In the genomic region with DNA sequence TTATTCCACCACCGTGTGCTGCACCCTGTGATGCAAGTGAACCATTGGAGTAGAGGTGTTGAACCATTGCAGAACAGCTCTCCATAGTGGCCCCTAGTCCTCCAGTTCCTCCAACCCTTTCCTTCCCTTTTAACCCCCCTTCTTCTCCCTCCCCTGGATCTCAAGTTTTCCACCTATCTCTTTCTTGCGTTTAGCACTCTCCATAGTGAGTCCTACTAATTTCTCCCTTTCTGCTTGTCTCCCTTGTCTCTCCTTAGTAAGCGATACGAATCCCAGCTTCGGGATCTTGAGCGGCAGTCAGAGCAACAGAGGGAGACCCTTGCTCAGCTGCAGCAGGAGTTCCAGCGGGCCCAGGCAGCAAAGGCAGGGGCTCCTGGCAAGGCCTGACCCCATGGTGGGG, we compare ENCODE assay signal across 8 cellular contexts. TPM values are rescaled to one million over a fixed set of nuclear protein-coding genes. Genes with fewer than 3 reads are reported as not detected.
DNase-seq lines count a peak whose midpoint lies in the region; ATAC-seq and TF ChIP-seq lines count a peak whose summit lies in the region.

No MANE protein-coding gene starts in this region.

- no peak for DNase-seq in CD4-positive, alpha-beta T cell
- DNase-seq in MM.1S = no peak
- no peak for DNase-seq in nephron progenitor cell
- DNase-seq in omental fat pad (ENCODE audit: low spot score) = no peak
- DNase-seq in head of caudate nucleus = no peak
- DNase-seq in medulla oblongata (ENCODE audit: extremely low spot score) = no peak
- DNase-seq in GF-D8 (lab: John Stamatoyannopoulos, UW) = no peak

- peak overlapping the region; percentile 91; the same call in 1 of the 2 replicates for H3K9ac ChIP-seq in MM.1S (ENCODE audit: low read length)

- no peak overlapping the region for H2AFZ ChIP-seq in MM.1S (ENCODE audit: low read length)

- TF ChIP-seq CTCF in CD4-positive, alpha-beta T cell (IDR thresholded peaks at IDR 0.05) = no peak
- TF ChIP-seq CTCF in MM.1S (IDR thresholded peaks at IDR 0.05; ENCODE audit: low read length) (no peak), nephron progenitor cell (IDR thresholded peaks at IDR 0.05) (no peak), omental fat pad (IDR thresholded peaks at IDR 0.05) (no peak)

- H3K27ac Mint-ChIP-seq in CD4-positive, alpha-beta T cell = peak overlapping the region; percentile 83
- H3K27ac Mint-ChIP-seq in dendritic cell treated with granulocyte-macrophage colony-stimulating factor and Interleukin-4, amounts not matched to agents 40 ng/mL and 50 ng/mL, for 4 days = peak overlapping the region; percentile 86
- H3K27ac Mint-ChIP-seq in nephron progenitor cell = no peak overlapping the region

- H3K79me2 ChIP-seq in MM.1S (ENCODE audit: low read length) = peaks cover 52% of the 10 kb centered on the region

- no peak overlapping the region for H3K27ac ChIP-seq in CD4-positive, alpha-beta T cell (ENCODE audit: low read depth, low read length)
- no peak overlapping the region for H3K27ac ChIP-seq in MM.1S (ENCODE audit: low read length)

- peaks cover 81% of the 10 kb centered on the region for H3K36me3 Mint-ChIP-seq in CD4-positive, alpha-beta T cell (ENCODE audit: low read depth)
- H3K36me3 Mint-ChIP-seq in dendritic cell treated with granulocyte-macrophage colony-stimulating factor and Interleukin-4, amounts not matched to agents 40 ng/mL and 50 ng/mL, for 4 days (ENCODE audit: low read depth) = peaks cover 95% of the 10 kb centered on the region
- peaks cover 30% of the 10 kb centered on the region for H3K36me3 Mint-ChIP-seq in nephron progenitor cell (ENCODE audit: low read depth)

- peak overlapping the region; percentile 86 for H3K4me3 Mint-ChIP-seq in CD4-positive, alpha-beta T cell
- peak overlapping the region; percentile 92 for H3K4me3 Mint-ChIP-seq in dendritic cell treated with granulocyte-macrophage colony-stimulating factor and Interleukin-4, amounts not matched to agents 40 ng/mL and 50 ng/mL, for 4 days
- peak overlapping the region; percentile 98 for H3K4me3 Mint-ChIP-seq in nephron progenitor cell

- H3K4me2 ChIP-seq in MM.1S (ENCODE audit: low read depth, low read length) = peak overlapping the region; percentile 89

- H3K9me3 Mint-ChIP-seq in CD4-positive, alpha-beta T cell = no peaks in the 10 kb centered on the region
- no peaks in the 10 kb centered on the region for H3K9me3 Mint-ChIP-seq in dendritic cell treated with granulocyte-macrophage colony-stimulating factor and Interleukin-4, amounts not matched to agents 40 ng/mL and 50 ng/mL, for 4 days
- H3K9me3 Mint-ChIP-seq in nephron progenitor cell = no peaks in the 10 kb centered on the region

- 0 out of 2 replicates have a peak, but pooled peaks cover 6% of the 10 kb centered on the region for H3K36me3 ChIP-seq in MM.1S (replicated peaks; ENCODE audit: insufficient read depth, low read length)

- CTCF ChIA-PET in CD4-positive, alpha-beta T cell (lab: Charles Lee) = interaction anchor here (2.1 kb wide), 1 partner anchor 19 kb away, joined by 8 read pairs; the partner anchor contains the start of genes RPS18 and VPS52

- no peaks in the 10 kb centered on the region for H3K9me2 ChIP-seq in MM.1S (replicated peaks; ENCODE audit: insufficient read depth, low read length)

- H3K9me3 ChIP-seq in CD4-positive, alpha-beta T cell (ENCODE audit: control insufficient read depth, low read length) = no peaks in the 10 kb centered on the region
- H3K9me3 ChIP-seq in MM.1S (replicated peaks; ENCODE audit: insufficient read depth, low read length) = no peaks in the 10 kb centered on the region

- H4K20me1 ChIP-seq in MM.1S (ENCODE audit: insufficient read depth, low read length) = no peaks in the 10 kb centered on the region

- intact Hi-C loops in CD4-positive, alpha-beta T cell (cut with DNase I, micrococcal nuclease) = loop anchor here in 1 of 2 experiments (10.0 kb wide), 1 partner anchor 1426 kb away; the partner anchor contains the start of gene NEU1
- intact Hi-C loops in dendritic cell treated with granulocyte-macrophage colony-stimulating factor and Interleukin-4, amounts not matched to agents 40 ng/mL and 50 ng/mL, for 4 days (cut with micrococcal nuclease) = no loop called here
- intact Hi-C loops in head of caudate nucleus (cut with DNase I) = loop anchor here (10.0 kb wide), 1 partner anchor 124 kb away; the partner anchor contains the start of genes CUTA and PHF1

- H3K4me1 ChIP-seq in MM.1S (ENCODE audit: low read length) = peaks cover 20% of the 10 kb centered on the region; the same call in 1 of the 2 replicates

- H3K4me1 Mint-ChIP-seq in CD4-positive, alpha-beta T cell (ENCODE audit: low read depth) = peaks cover 45% of the 10 kb centered on the region
- H3K4me1 Mint-ChIP-seq in dendritic cell treated with granulocyte-macrophage colony-stimulating factor and Interleukin-4, amounts not matched to agents 40 ng/mL and 50 ng/mL, for 4 days (ENCODE audit: low read depth) = peaks cover 66% of the 10 kb centered on the region
- peaks cover 49% of the 10 kb centered on the region for H3K4me1 Mint-ChIP-seq in nephron progenitor cell

- H3F3A ChIP-seq in MM.1S (ENCODE audit: insufficient read depth, low read length) = no peaks in the 10 kb centered on the region; the same call in 1 of the 2 replicates

- H3K27me3 ChIP-seq in CD4-positive, alpha-beta T cell (ENCODE audit: control insufficient read depth, insufficient read depth, low read length) = no peaks in the 10 kb centered on the region
- no peaks in the 10 kb centered on the region for H3K27me3 ChIP-seq in MM.1S (replicated peaks; ENCODE audit: insufficient read depth, low read length)

- H3K4me3 ChIP-seq in MM.1S (ENCODE audit: low read length) = peak overlapping the region; percentile 99

- POLR2A ChIA-PET in CD4-positive, alpha-beta T cell (lab: Charles Lee) = interaction anchor here (1.0 to 5.0 kb wide), 8 partner anchors 8 to 164 kb away, joined by 3 to 105 read pairs (median 13); partner anchors contain the start of genes CUTA, RGL2, RPS18 and TAPBP

- no peak for ATAC-seq in CD4-positive, alpha-beta T cell (ENCODE audit: poor library complexity)
- no peak for ATAC-seq in omental fat pad (ENCODE audit: low FRiP score)

- no peaks in the 10 kb centered on the region for H3K27me3 Mint-ChIP-seq in CD4-positive, alpha-beta T cell
- H3K27me3 Mint-ChIP-seq in dendritic cell treated with granulocyte-macrophage colony-stimulating factor and Interleukin-4, amounts not matched to agents 40 ng/mL and 50 ng/mL, for 4 days = no peaks in the 10 kb centered on the region
- peaks cover 2% of the 10 kb centered on the region for H3K27me3 Mint-ChIP-seq in nephron progenitor cell (ENCODE audit: low read depth, poor library complexity)

RNA-seq across cellular contexts. Expression of gene PFDN6, which starts 1.1 kb away (rescaled TPM):
- total RNA-seq in CD4-positive, alpha-beta T cell = 10 to 100 TPM in 1 of 2 experiments, 1 to 10 TPM in 1; 9.7 to 11.7 TPM
- 10 to 100 TPM; 16.0 to 30.8 (median 23.1) TPM for total RNA-seq in omental fat pad

RNA-seq across cellular contexts. Expression of gene WDR46, which starts 1.4 kb away (rescaled TPM):
- total RNA-seq in CD4-positive, alpha-beta T cell = 10 to 100 TPM; 13.6 to 15.8 TPM
- total RNA-seq in omental fat pad = 100 to 1,000 TPM in 1 of 4 donors, 10 to 100 TPM in 3; 49.7 to 103 (median 54.3) TPM

RNA-seq across cellular contexts. Expression of gene RGL2, which starts 8.3 kb away (rescaled TPM):
- 10 to 100 TPM; 39.2 to 39.4 TPM for total RNA-seq in CD4-positive, alpha-beta T cell
- 10 to 100 TPM; 28.7 to 81.2 (median 41.7) TPM for total RNA-seq in omental fat pad

RNA-seq across cellular contexts. Expression of gene B3GALT4, which starts 13.5 kb away (rescaled TPM):
- 10 to 100 TPM; 11.1 to 12.7 TPM for total RNA-seq in CD4-positive, alpha-beta T cell
- 10 to 100 TPM in 1 of 4 donors, 1 to 10 TPM in 3; 6.7 to 15.9 (median 7.9) TPM for total RNA-seq in omental fat pad

RNA-seq across cellular contexts. Expression of gene RPS18, which starts 18.6 kb away (rescaled TPM):
- 1,000 to 10,000 TPM; 5,159 to 5,309 TPM for total RNA-seq in CD4-positive, alpha-beta T cell
- total RNA-seq in omental fat pad = 1,000 to 10,000 TPM; 2,708 to 4,129 (median 3,024) TPM
